In the genomic region with DNA sequence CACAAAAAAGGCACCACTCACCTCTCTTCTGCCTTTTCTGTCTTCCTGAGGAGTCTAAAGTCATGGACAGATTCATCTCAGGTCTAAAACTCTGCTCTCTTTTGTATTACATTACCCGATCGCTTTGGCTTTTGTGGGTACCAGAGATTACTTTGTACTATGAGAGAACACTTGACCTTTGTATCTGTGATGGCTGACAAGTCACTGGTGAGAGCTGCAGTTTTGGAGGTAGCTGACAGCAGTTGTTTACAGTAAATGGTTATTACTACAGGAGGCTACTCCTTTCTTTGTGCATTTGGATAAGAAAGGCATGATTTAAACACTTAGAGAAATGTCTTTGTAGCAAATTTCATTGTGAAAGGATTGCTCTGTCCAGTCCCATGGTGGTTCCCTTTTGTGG, we compare ENCODE assay signal across 22 cellular contexts.
"Had no signal": no experiment of that assay in that cellular context is flagged by ENCODE, and none has a peak within 500 bp of the region (broad histone marks: within the 10 kb centered on the region; RNA-seq: fewer than 3 reads in every experiment).

No MANE protein-coding gene starts in this region.

- H3K27me3 ChIP-seq: adrenal gland, breast epithelium had no signal

- ATAC-seq: activated CD4-positive, alpha-beta T cell treated with anti-CD3 and anti-CD28 coated beads for 36 hours; activated CD8-positive, alpha-beta T cell treated with anti-CD3 and anti-CD28 coated beads for 36 hours; activated T-cell treated with anti-CD3 and anti-CD28 coated beads, Interleukin-2, amount 50 U/mL, for 72 hours; PC-3; T-helper 17 cell had no signal

- H3K4me3 ChIP-seq: adrenal gland, breast epithelium had no signal

- H3K27ac Mint-ChIP-seq: activated CD4-positive, alpha-beta T cell treated with anti-CD3 and anti-CD28 coated beads for 36 hours; activated CD8-positive, alpha-beta T cell treated with anti-CD3 and anti-CD28 coated beads for 36 hours; activated naive CD8-positive, alpha-beta T cell treated with anti-CD3 and anti-CD28 coated beads, Interleukin-2, amount 10 ng/mL, durations not matched to agents 7 days and 5 days; activated T-cell treated with anti-CD3 and anti-CD28 coated beads, Interleukin-2, amount 50 U/mL, for 72 hours; activated T-helper 2 cell treated with anti-CD3 and anti-CD28 coated beads, Interferon-gamma antibody, Interleukin-2, Interleukin-4, amounts not matched to agents 10 μg/mL and 5 μg/mL and 100 μg/mL, durations not matched to agents 14 hours and 24 hours and 36 hours; T-helper 17 cell had no signal

- H3K4me1 Mint-ChIP-seq: activated naive CD8-positive, alpha-beta T cell treated with anti-CD3 and anti-CD28 coated beads, Interleukin-2, amount 10 ng/mL, durations not matched to agents 7 days and 5 days had no signal

- H3K4me1 ChIP-seq: adrenal gland, breast epithelium had no signal

- H3K4me3 Mint-ChIP-seq: activated CD4-positive, alpha-beta T cell treated with anti-CD3 and anti-CD28 coated beads for 36 hours; activated CD8-positive, alpha-beta T cell treated with anti-CD3 and anti-CD28 coated beads for 36 hours; activated naive CD8-positive, alpha-beta T cell treated with anti-CD3 and anti-CD28 coated beads, Interleukin-2, amount 10 ng/mL, durations not matched to agents 7 days and 5 days; activated T-cell treated with anti-CD3 and anti-CD28 coated beads, Interleukin-2, amount 50 U/mL, for 72 hours; T-helper 17 cell had no signal

- FAIRE-seq: RCC 7860 had no signal

- H3K27me3 Mint-ChIP-seq: activated CD4-positive, alpha-beta T cell treated with anti-CD3 and anti-CD28 coated beads for 36 hours; activated CD8-positive, alpha-beta T cell treated with anti-CD3 and anti-CD28 coated beads for 36 hours; activated naive CD8-positive, alpha-beta T cell treated with anti-CD3 and anti-CD28 coated beads, Interleukin-2, amount 10 ng/mL, durations not matched to agents 7 days and 5 days; T-helper 17 cell had no signal

- H3K9me3 ChIP-seq: adrenal gland had no signal

- DNase-seq: activated CD4-positive, alpha-beta T cell treated with anti-CD3 and anti-CD28 coated beads for 36 hours; activated CD8-positive, alpha-beta memory T cell treated with anti-CD3 and anti-CD28 coated beads, Interleukin-2, amount 50 U/mL, for 4 hours; activated CD8-positive, alpha-beta T cell treated with anti-CD3 and anti-CD28 coated beads for 36 hours; activated naive CD4-positive, alpha-beta T cell treated with anti-CD3 and anti-CD28 coated beads, Interleukin-2, amount 50 U/mL, for 16 hours; activated naive CD8-positive, alpha-beta T cell treated with anti-CD3 and anti-CD28 coated beads, Interleukin-2, amount 10 ng/mL, durations not matched to agents 7 days and 5 days; activated T-cell treated with anti-CD3 and anti-CD28 coated beads, Interleukin-2, amount 50 U/mL, for 72 hours; adrenal gland; aorta; caudate nucleus; Kasumi-1; NCI-H2029; NCI-H2107; NCI-H2171 treated with DMSO at 0.1 percent for 48 hours; NCI-H446; NCI-H524; PC-3; SHP77 treated with DMSO at 0.1 percent for 48 hours; T-helper 17 cell; T-helper 9 cell had no signal

- H3K27ac ChIP-seq: adrenal gland, breast epithelium had no signal

- H3K36me3 ChIP-seq: adrenal gland, breast epithelium had no signal
